Comparison of ENCODE assay signal across 21 cellular contexts in genomic region chr11:125940145-125940544, GRCh38. TPM values are rescaled to one million over a fixed set of nuclear protein-coding genes. Genes with fewer than 3 reads are reported as not detected.
DNase-seq lines count a peak whose midpoint lies in the region; ATAC-seq and TF ChIP-seq lines count a peak whose summit lies in the region.
"Had no signal": no experiment of that assay in that cellular context is flagged by ENCODE, and none has a peak within 500 bp of the region (broad histone marks: within the 10 kb centered on the region; RNA-seq: fewer than 3 reads in every experiment).

No MANE protein-coding gene starts in this region.

- H3K9me3 ChIP-seq in right atrium auricular region (no peaks in the 10 kb centered on the region), neural progenitor cell (ENCODE audit: low read depth) (no peaks in the 10 kb centered on the region), upper lobe of right lung (no peaks in the 10 kb centered on the region)
- H3K9me3 ChIP-seq: BLaER1 had no signal

- H3K9ac ChIP-seq in neural progenitor cell, result no peak overlapping the region
- H3K9ac ChIP-seq: BLaER1 had no signal

- no peak overlapping the region for H3K4me2 ChIP-seq in neural progenitor cell
- H3K4me2 ChIP-seq: BLaER1, GM23338 had no signal

- TF ChIP-seq CTCF in right atrium auricular region (IDR thresholded peaks at IDR 0.05) (no peak), neural progenitor cell (IDR thresholded peaks at IDR 0.05) (no peak), upper lobe of right lung (IDR thresholded peaks at IDR 0.05) (no peak)

- H3K9me3 Mint-ChIP-seq in neural progenitor cell, result peaks cover 3% of the 10 kb centered on the region
- H3K9me3 Mint-ChIP-seq: CD4-positive, alpha-beta memory T cell; GM23338; HFFc6 had no signal

- H3K4me3 ChIP-seq in right atrium auricular region, result no peak overlapping the region
- no peak overlapping the region for H3K4me3 ChIP-seq in neural progenitor cell
- H3K4me3 ChIP-seq in upper lobe of right lung, result no peak overlapping the region
- H3K4me3 ChIP-seq: BLaER1, GM23338 had no signal

- H3K27me3 ChIP-seq in right atrium auricular region (no peaks in the 10 kb centered on the region), neural progenitor cell (no peaks in the 10 kb centered on the region), upper lobe of right lung (no peaks in the 10 kb centered on the region)
- H3K27me3 ChIP-seq: BLaER1 had no signal

- peaks cover 12% of the 10 kb centered on the region for H3K27me3 Mint-ChIP-seq in neural progenitor cell (ENCODE audit: insufficient read depth, low read depth)

- intact Hi-C loops in Right ventricle myocardium superior (cut with DNase I) (no loop called here), upper lobe of right lung (cut with DNase I) (no loop called here)

- ATAC-seq in Right ventricle myocardium superior (ENCODE audit: poor library complexity), result no peak
- ATAC-seq in upper lobe of right lung, result no peak
- ATAC-seq: GM23338, HCT116, HepG2 had no signal

- peak overlapping the region; percentile 74 for H3K27ac Mint-ChIP-seq in neural progenitor cell
- H3K27ac Mint-ChIP-seq: CD14-positive monocyte, GM23338, HFFc6 had no signal

- DNase-seq in right atrium auricular region (ENCODE audit: low spot score), result peak; percentile 46
- DNase-seq in Right ventricle myocardium superior, result no peak
- DNase-seq in neural progenitor cell (ENCODE audit: low spot score), result no peak
- DNase-seq in upper lobe of right lung, result peak; percentile 25
- DNase-seq in hippocampal formation (lab: John Stamatoyannopoulos, UW), result no peak
- DNase-seq in activated T-cell treated with anti-CD3 and anti-CD28 coated beads, Interleukin-2, amount 50 U/mL, for 1 hour, result no peak
- DNase-seq in occipital lobe (lab: John Stamatoyannopoulos, UW), result no peak
- DNase-seq: 8988T; CD4-positive, alpha-beta memory T cell; DMS153; DMS79; GDM1; H7; HFFc6 had no signal

- no peaks in the 10 kb centered on the region for H4K20me1 ChIP-seq in neural progenitor cell (ENCODE audit: low read depth)
- H4K20me1 ChIP-seq: BLaER1 had no signal

- H2AFZ ChIP-seq in neural progenitor cell (replicated peaks), result no peak overlapping the region

- peaks cover 3% of the 10 kb centered on the region for H3K36me3 Mint-ChIP-seq in neural progenitor cell
- H3K36me3 Mint-ChIP-seq: CD14-positive monocyte; CD4-positive, alpha-beta memory T cell had no signal

- H3K4me1 Mint-ChIP-seq in neural progenitor cell, result peaks cover 48% of the 10 kb centered on the region

- H3K27ac ChIP-seq in right atrium auricular region (no peak overlapping the region), neural progenitor cell (no peak overlapping the region), upper lobe of right lung (no peak overlapping the region)
- H3K27ac ChIP-seq: BLaER1 had no signal

- no peaks in the 10 kb centered on the region for H3K79me2 ChIP-seq in neural progenitor cell (ENCODE audit: low read depth)

- no peak overlapping the region for H3K4me3 Mint-ChIP-seq in neural progenitor cell
- H3K4me3 Mint-ChIP-seq: CD14-positive monocyte; CD4-positive, alpha-beta memory T cell; GM23338; HFFc6 had no signal

- H3K36me3 ChIP-seq in right atrium auricular region (no peaks in the 10 kb centered on the region), neural progenitor cell (no peaks in the 10 kb centered on the region), upper lobe of right lung (no peaks in the 10 kb centered on the region)
- H3K36me3 ChIP-seq: BLaER1 had no signal

- H3F3A ChIP-seq in neural progenitor cell (ENCODE audit: low read depth), result peaks cover 5% of the 10 kb centered on the region

- H3K4me1 ChIP-seq in right atrium auricular region, result peaks cover 0 to 13% of the 10 kb centered on the region in 2 donors
- peaks cover 8% of the 10 kb centered on the region for H3K4me1 ChIP-seq in neural progenitor cell
- no peaks in the 10 kb centered on the region for H3K4me1 ChIP-seq in upper lobe of right lung

RNA-seq across cellular contexts. Expression of gene VSIG10L2, which starts 5.7 kb away (rescaled TPM):
- total RNA-seq in right atrium auricular region, result not detected
- 0.08 TPM for total RNA-seq in Right ventricle myocardium superior
- total RNA-seq in neural progenitor cell (ENCODE audit: low replicate concordance), result not detected in 2 replicates
- not detected for total RNA-seq in upper lobe of right lung
- total RNA-seq in occipital lobe, result not detected
- total RNA-seq: A673; CD4-positive, alpha-beta memory T cell; Daoy; GM23338; H7; HepG2; HFFc6 had no signal

RNA-seq across cellular contexts. Expression of gene DDX25, which starts 35.8 kb away (rescaled TPM):
- total RNA-seq in right atrium auricular region (not detected), Right ventricle myocardium superior (not detected), neural progenitor cell (ENCODE audit: low replicate concordance) (8.9 and 12.4 TPM in 2 replicates), upper lobe of right lung (0.46 TPM), occipital lobe (18.7 TPM)
- total RNA-seq: CD4-positive, alpha-beta memory T cell; HFFc6 had no signal

RNA-seq across cellular contexts. Expression of gene PUS3, which starts 37.1 kb away (rescaled TPM):
- 1 to 10 TPM; 3.1 to 8.7 TPM for total RNA-seq in right atrium auricular region
- total RNA-seq in Right ventricle myocardium superior, result 5.1 TPM
- 13.3 and 22.1 TPM in 2 replicates for total RNA-seq in neural progenitor cell (ENCODE audit: low replicate concordance)
- total RNA-seq in upper lobe of right lung, result 11.1 TPM
- 12.0 TPM for total RNA-seq in occipital lobe

RNA-seq across cellular contexts. Expression of gene HYLS1, which starts 52.7 kb away (rescaled TPM):
- 1 to 10 TPM; 3.5 to 3.7 TPM for total RNA-seq in right atrium auricular region
- total RNA-seq in Right ventricle myocardium superior, result 4.4 TPM
- total RNA-seq in neural progenitor cell (ENCODE audit: low replicate concordance), result 7.7 and 8.9 TPM in 2 replicates
- 3.2 TPM for total RNA-seq in upper lobe of right lung
- total RNA-seq in occipital lobe, result 12.5 TPM

Comparison
In these comparisons a context has a peak if more than half of its experiments do, and no peak if none do; other contexts are left out.
1. DNase-seq: peak in right atrium auricular region (single experiment) and upper lobe of right lung (single experiment); none in Right ventricle myocardium superior (single experiment), neural progenitor cell (single experiment), hippocampal formation (0 of 2), activated T-cell treated with anti-CD3 and anti-CD28 coated beads, Interleukin-2, amount 50 U/mL, for 1 hour (single experiment) and occipital lobe (single experiment).